ENCODE assay signal across 8 cellular contexts in genomic region chr22:38953577-38954413, GRCh38. TPM values are rescaled to one million over a fixed set of nuclear protein-coding genes. Genes with fewer than 3 reads are reported as not detected.
DNase-seq lines count a peak whose midpoint lies in the region; ATAC-seq and TF ChIP-seq lines count a peak whose summit lies in the region.

No MANE protein-coding gene starts in this region.

- no peaks in the 10 kb centered on the region for H3K9me3 ChIP-seq in sigmoid colon

- no peaks in the 10 kb centered on the region for H3K36me3 Mint-ChIP-seq in activated T-helper 1 cell treated with anti-CD3 and anti-CD28 coated beads, Interleukin-12 subunit alpha, Interleukin-12 subunit beta, Interleukin-2, Interleukin-4 antibody, amounts not matched to agents 30 ng/mL and 10 ng/mL and 1 ng/mL, durations not matched to agents 14 hours and 24 hours and 36 hours (ENCODE audit: low read depth)
- H3K36me3 Mint-ChIP-seq in progenitor cell of endocrine pancreas (ENCODE audit: insufficient read depth), result no peaks in the 10 kb centered on the region
- H3K36me3 Mint-ChIP-seq in endothelial cell (ENCODE audit: low read depth, unreplicated experiment), result peaks cover 4% of the 10 kb centered on the region

- no peak for TF ChIP-seq POLR2A in sigmoid colon (IDR thresholded peaks at IDR 0.05)

- H3K9me3 Mint-ChIP-seq in activated T-helper 1 cell treated with anti-CD3 and anti-CD28 coated beads, Interleukin-12 subunit alpha, Interleukin-12 subunit beta, Interleukin-2, Interleukin-4 antibody, amounts not matched to agents 30 ng/mL and 10 ng/mL and 1 ng/mL, durations not matched to agents 14 hours and 24 hours and 36 hours, result no peaks in the 10 kb centered on the region
- no peaks in the 10 kb centered on the region for H3K9me3 Mint-ChIP-seq in progenitor cell of endocrine pancreas (ENCODE audit: low read depth)
- H3K9me3 Mint-ChIP-seq in endothelial cell (ENCODE audit: unreplicated experiment), result no peaks in the 10 kb centered on the region

- H3K27ac ChIP-seq in sigmoid colon, result no peak overlapping the region

- no peak for TF ChIP-seq CTCF in sigmoid colon (IDR thresholded peaks at IDR 0.05)
- TF ChIP-seq CTCF in progenitor cell of endocrine pancreas (IDR thresholded peaks at IDR 0.05; ENCODE audit: unreplicated experiment), result no peak
- no peak for TF ChIP-seq CTCF in endothelial cell (IDR thresholded peaks at IDR 0.05; ENCODE audit: unreplicated experiment)

- ATAC-seq in GM19463 (IDR thresholded peaks at IDR 0.05; ENCODE audit: unreplicated experiment), result peak; percentile 86
- ATAC-seq in GM18858 (IDR thresholded peaks at IDR 0.05; ENCODE audit: unreplicated experiment), result no peak

- no peaks in the 10 kb centered on the region for H3K27me3 ChIP-seq in sigmoid colon

- H3K4me1 ChIP-seq in sigmoid colon, result no peaks in the 10 kb centered on the region

- H3K36me3 ChIP-seq in sigmoid colon, result no peaks in the 10 kb centered on the region

- TF ChIP-seq EP300 in sigmoid colon (IDR thresholded peaks at IDR 0.05), result no peak

- 35 to 64% methylated on average over 15 of the region's 15 CpGs for WGBS in sigmoid colon, 2 donors

- peak overlapping the region; percentile 98 for H3K27ac Mint-ChIP-seq in activated T-helper 1 cell treated with anti-CD3 and anti-CD28 coated beads, Interleukin-12 subunit alpha, Interleukin-12 subunit beta, Interleukin-2, Interleukin-4 antibody, amounts not matched to agents 30 ng/mL and 10 ng/mL and 1 ng/mL, durations not matched to agents 14 hours and 24 hours and 36 hours
- H3K27ac Mint-ChIP-seq in progenitor cell of endocrine pancreas (no peak overlapping the region), endothelial cell (ENCODE audit: unreplicated experiment) (no peak overlapping the region)

- H3K4me1 Mint-ChIP-seq in activated T-helper 1 cell treated with anti-CD3 and anti-CD28 coated beads, Interleukin-12 subunit alpha, Interleukin-12 subunit beta, Interleukin-2, Interleukin-4 antibody, amounts not matched to agents 30 ng/mL and 10 ng/mL and 1 ng/mL, durations not matched to agents 14 hours and 24 hours and 36 hours (ENCODE audit: low read depth), result peaks cover 67% of the 10 kb centered on the region
- H3K4me1 Mint-ChIP-seq in progenitor cell of endocrine pancreas (ENCODE audit: low read depth), result peaks cover 7% of the 10 kb centered on the region
- H3K4me1 Mint-ChIP-seq in endothelial cell (ENCODE audit: unreplicated experiment), result peaks cover 3% of the 10 kb centered on the region

- DNase-seq in AG08396 (ENCODE audit: low spot score) (peak; percentile 22), LHCN-M2 (ENCODE audit: low read depth) (peak; percentile 1), sigmoid colon (peak; percentile 54), progenitor cell of endocrine pancreas (ENCODE audit: low spot score, unreplicated experiment) (no peak), endothelial cell (ENCODE audit: low spot score) (no peak)
- peak; percentile 84 for DNase-seq in activated T-helper 1 cell treated with anti-CD3 and anti-CD28 coated beads, Interleukin-12 subunit alpha, Interleukin-12 subunit beta, Interleukin-2, Interleukin-4 antibody, amounts not matched to agents 30 ng/mL and 10 ng/mL and 1 ng/mL, durations not matched to agents 14 hours and 24 hours and 36 hours (ENCODE audit: low spot score)

- intact Hi-C loops in activated T-helper 1 cell treated with anti-CD3 and anti-CD28 coated beads, Interleukin-12 subunit alpha, Interleukin-12 subunit beta, Interleukin-2, Interleukin-4 antibody, amounts not matched to agents 30 ng/mL and 10 ng/mL and 1 ng/mL, durations not matched to agents 14 hours and 24 hours and 36 hours (cut with micrococcal nuclease), result loop anchor here (1.0 to 2.0 kb wide), 5 partner anchors 12 to 249 kb away; partner anchors contain the start of genes APOBEC3B and GTPBP1
- intact Hi-C loops in sigmoid colon (cut with DNase I), result no loop called here

- H3K27me3 Mint-ChIP-seq in activated T-helper 1 cell treated with anti-CD3 and anti-CD28 coated beads, Interleukin-12 subunit alpha, Interleukin-12 subunit beta, Interleukin-2, Interleukin-4 antibody, amounts not matched to agents 30 ng/mL and 10 ng/mL and 1 ng/mL, durations not matched to agents 14 hours and 24 hours and 36 hours (ENCODE audit: insufficient read depth), result peaks cover 6% of the 10 kb centered on the region
- H3K27me3 Mint-ChIP-seq in progenitor cell of endocrine pancreas (peaks cover 34% of the 10 kb centered on the region), endothelial cell (ENCODE audit: unreplicated experiment) (peaks cover 4% of the 10 kb centered on the region)

- H3K4me3 Mint-ChIP-seq in activated T-helper 1 cell treated with anti-CD3 and anti-CD28 coated beads, Interleukin-12 subunit alpha, Interleukin-12 subunit beta, Interleukin-2, Interleukin-4 antibody, amounts not matched to agents 30 ng/mL and 10 ng/mL and 1 ng/mL, durations not matched to agents 14 hours and 24 hours and 36 hours, result peak overlapping the region; percentile 63
- no peak overlapping the region for H3K4me3 Mint-ChIP-seq in progenitor cell of endocrine pancreas (ENCODE audit: low read depth)
- H3K4me3 Mint-ChIP-seq in endothelial cell (ENCODE audit: unreplicated experiment), result no peak overlapping the region

- no peak overlapping the region for H3K4me3 ChIP-seq in sigmoid colon

RNA-seq across cellular contexts. Expression of gene APOBEC3A, which starts 3.6 kb away (rescaled TPM):
- total RNA-seq in LHCN-M2 (2014; rRNA removed) (not detected in 2 replicates), sigmoid colon (under 1 TPM in 1 of 4 donors, not detected in 3; 0.36 TPM), progenitor cell of endocrine pancreas (not detected in 2 replicates), endothelial cell (ENCODE audit: unreplicated experiment) (not detected)
- polyA plus RNA-seq in LHCN-M2 (2012), result not detected
- not detected in 2 replicates for total RNA-seq in activated T-helper 1 cell treated with anti-CD3 and anti-CD28 coated beads, Interleukin-12 subunit alpha, Interleukin-12 subunit beta, Interleukin-2, Interleukin-4 antibody, amounts not matched to agents 30 ng/mL and 10 ng/mL and 1 ng/mL, durations not matched to agents 14 hours and 24 hours and 36 hours
- 10 to 100 TPM in 1 of 3 donors, 1 to 10 TPM in 1, under 1 TPM in 1; 0.60 to 67.3 (median 9.0) TPM for polyA plus RNA-seq in sigmoid colon

RNA-seq across cellular contexts. Expression of gene APOBEC3B, which starts 28.4 kb away (rescaled TPM):
- total RNA-seq in LHCN-M2 (2014; rRNA removed) (23.3 and 30.7 TPM in 2 replicates), sigmoid colon (1 to 10 TPM in 1 of 4 donors, under 1 TPM in 1, not detected in 2; 0.71 to 3.1 TPM), progenitor cell of endocrine pancreas (10.1 and 12.6 TPM in 2 replicates), endothelial cell (ENCODE audit: unreplicated experiment) (1.0 TPM)
- 38.1 TPM for polyA plus RNA-seq in LHCN-M2 (2012)
- 17.9 and 19.5 TPM in 2 replicates for total RNA-seq in activated T-helper 1 cell treated with anti-CD3 and anti-CD28 coated beads, Interleukin-12 subunit alpha, Interleukin-12 subunit beta, Interleukin-2, Interleukin-4 antibody, amounts not matched to agents 30 ng/mL and 10 ng/mL and 1 ng/mL, durations not matched to agents 14 hours and 24 hours and 36 hours
- 10 to 100 TPM; 13.5 to 81.6 (median 17.4) TPM for polyA plus RNA-seq in sigmoid colon

Comparison
In these comparisons a context has a peak if more than half of its experiments do, and no peak if none do; other contexts are left out.
1. DNase-seq: peak in AG08396 (single experiment), LHCN-M2 (single experiment), activated T-helper 1 cell treated with anti-CD3 and anti-CD28 coated beads, Interleukin-12 subunit alpha, Interleukin-12 subunit beta, Interleukin-2, Interleukin-4 antibody, amounts not matched to agents 30 ng/mL and 10 ng/mL and 1 ng/mL, durations not matched to agents 14 hours and 24 hours and 36 hours (single experiment) and sigmoid colon (single experiment); none in progenitor cell of endocrine pancreas (single experiment) and endothelial cell (single experiment).